In the genomic region with DNA sequence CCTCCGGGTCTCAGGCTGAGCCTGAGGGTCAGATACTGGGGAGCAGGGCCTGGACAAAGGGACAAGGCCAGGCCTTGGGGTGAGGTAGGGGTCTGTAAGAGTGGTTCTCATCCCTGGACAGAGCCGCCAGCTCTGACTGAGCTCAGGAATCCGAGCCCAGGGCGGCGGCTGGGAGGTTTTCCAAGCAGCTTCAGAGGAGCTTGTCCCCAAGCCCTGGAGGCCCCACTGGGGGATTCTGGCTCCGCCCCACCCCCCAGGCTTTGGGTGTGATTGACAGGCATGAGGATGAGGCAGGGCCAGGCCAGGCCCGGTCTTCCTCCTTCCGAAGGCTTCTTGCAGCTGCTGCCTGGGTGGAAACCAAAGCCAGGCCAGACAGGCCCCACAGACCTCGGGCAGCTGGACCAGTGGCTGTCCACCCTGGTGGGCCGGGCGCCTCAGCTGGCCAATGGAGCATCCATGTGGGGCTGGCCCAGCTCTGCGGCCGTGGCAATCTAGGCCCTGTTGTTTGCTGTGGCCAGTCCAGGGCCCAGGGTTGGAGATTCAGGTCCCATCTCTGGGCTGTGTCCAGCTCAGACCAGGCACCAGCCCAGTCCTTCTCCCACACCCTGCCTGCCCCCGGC, we compare ENCODE assay signal across 18 cellular contexts. TPM values are rescaled to one million over a fixed set of nuclear protein-coding genes. Genes with fewer than 3 reads are reported as not detected.
DNase-seq lines count a peak whose midpoint lies in the region; ATAC-seq and TF ChIP-seq lines count a peak whose summit lies in the region.
"Had no signal": no experiment of that assay in that cellular context is flagged by ENCODE, and none has a peak within 500 bp of the region (broad histone marks: within the 10 kb centered on the region; RNA-seq: fewer than 3 reads in every experiment).

No MANE protein-coding gene starts in this region.

- H3K27me3 ChIP-seq in stomach: peaks cover 0 to 20% (median 0%) of the 10 kb centered on the region in 3 donors
- H3K27me3 ChIP-seq: cardiac muscle cell had no signal

- H3K4me1 Mint-ChIP-seq in activated CD8-positive, alpha-beta memory T cell treated with anti-CD3 and anti-CD28 coated beads, Interleukin-2, amount 10 ng/mL, durations not matched to agents 7 days and 5 days: no peaks in the 10 kb centered on the region
- H3K4me1 Mint-ChIP-seq: activated naive CD4-positive, alpha-beta T cell treated with anti-CD3 and anti-CD28 coated beads, Interleukin-2, amount 50 U/mL, for 24 hours had no signal

- no peaks in the 10 kb centered on the region for H3K9me3 Mint-ChIP-seq in activated CD8-positive, alpha-beta memory T cell treated with anti-CD3 and anti-CD28 coated beads, Interleukin-2, amount 10 ng/mL, durations not matched to agents 7 days and 5 days (ENCODE audit: low read depth)
- H3K9me3 Mint-ChIP-seq: activated naive CD4-positive, alpha-beta T cell treated with anti-CD3 and anti-CD28 coated beads, Interleukin-2, amount 50 U/mL, for 24 hours; CD8-positive, alpha-beta T cell had no signal

- 64 to 74% (median 68%) methylated on average over 10 to 14 of the region's 14 CpGs for WGBS in stomach, 5 donors

- CTCF ChIA-PET in activated CD8-positive, alpha-beta memory T cell treated with anti-CD3 and anti-CD28 coated beads, Interleukin-2, amount 10 ng/mL, durations not matched to agents 7 days and 5 days (lab: Charles Lee): no interaction called here

- TF ChIP-seq EP300 in stomach (IDR thresholded peaks at IDR 0.05): no peak

- H3K27ac ChIP-seq in coronary artery (no peak overlapping the region), stomach (no peak overlapping the region)
- H3K27ac ChIP-seq: cardiac muscle cell, foreskin keratinocyte, parathyroid adenoma had no signal

- TF ChIP-seq POLR2A in stomach (IDR thresholded peaks at IDR 0.05): no peak

- H3K4me3 ChIP-seq in coronary artery (no peak overlapping the region), stomach (no peak overlapping the region)
- H3K4me3 ChIP-seq: cardiac muscle cell had no signal

- H3K9me3 ChIP-seq in stomach: no peaks in the 10 kb centered on the region

- no peak for ATAC-seq in activated CD8-positive, alpha-beta memory T cell treated with anti-CD3 and anti-CD28 coated beads, Interleukin-2, amount 10 ng/mL, durations not matched to agents 7 days and 5 days
- ATAC-seq in GM21390 (IDR thresholded peaks at IDR 0.05; ENCODE audit: unreplicated experiment): no peak
- ATAC-seq: CD8-positive, alpha-beta T cell; foreskin keratinocyte; HCT116 had no signal

- no peaks in the 10 kb centered on the region for H3K36me3 ChIP-seq in stomach
- H3K36me3 ChIP-seq: cardiac muscle cell had no signal

- DNase-seq in activated CD8-positive, alpha-beta memory T cell treated with anti-CD3 and anti-CD28 coated beads, Interleukin-2, amount 50 U/mL, for 48 hours: peak; percentile 46
- DNase-seq in activated CD8-positive, alpha-beta memory T cell treated with anti-CD3 and anti-CD28 coated beads, Interleukin-2, amount 10 ng/mL, durations not matched to agents 7 days and 5 days: no peak
- DNase-seq in coronary artery (ENCODE audit: low spot score): peak; percentile 59
- peak; percentile 90 for DNase-seq in myocyte (ENCODE audit: low read depth)
- peak; percentile 24 for DNase-seq in stomach
- no peak for DNase-seq in NCI-H69 (lab: John Stamatoyannopoulos, UW)
- DNase-seq in NCI-H1694 (lab: John Stamatoyannopoulos, UW): no peak
- DNase-seq: foreskin keratinocyte, KBM-7, midbrain, NCI-H1105 treated with DMSO at 0.1 percent for 48 hours, NCI-H345 had no signal

- no peaks in the 10 kb centered on the region for H3K4me1 ChIP-seq in stomach
- H3K4me1 ChIP-seq: foreskin keratinocyte, parathyroid adenoma had no signal

- peaks cover 11% of the 10 kb centered on the region for H3K27me3 Mint-ChIP-seq in activated CD8-positive, alpha-beta memory T cell treated with anti-CD3 and anti-CD28 coated beads, Interleukin-2, amount 10 ng/mL, durations not matched to agents 7 days and 5 days
- H3K27me3 Mint-ChIP-seq: activated naive CD4-positive, alpha-beta T cell treated with anti-CD3 and anti-CD28 coated beads, Interleukin-2, amount 50 U/mL, for 24 hours had no signal

- no peaks in the 10 kb centered on the region for H3K36me3 Mint-ChIP-seq in activated CD8-positive, alpha-beta memory T cell treated with anti-CD3 and anti-CD28 coated beads, Interleukin-2, amount 10 ng/mL, durations not matched to agents 7 days and 5 days
- H3K36me3 Mint-ChIP-seq: activated naive CD4-positive, alpha-beta T cell treated with anti-CD3 and anti-CD28 coated beads, Interleukin-2, amount 50 U/mL, for 24 hours; CD8-positive, alpha-beta T cell had no signal

- no peak overlapping the region for H3K27ac Mint-ChIP-seq in activated CD8-positive, alpha-beta memory T cell treated with anti-CD3 and anti-CD28 coated beads, Interleukin-2, amount 10 ng/mL, durations not matched to agents 7 days and 5 days
- H3K27ac Mint-ChIP-seq: activated naive CD4-positive, alpha-beta T cell treated with anti-CD3 and anti-CD28 coated beads, Interleukin-2, amount 50 U/mL, for 24 hours; CD8-positive, alpha-beta T cell had no signal

- TF ChIP-seq CTCF in coronary artery (IDR thresholded peaks at IDR 0.05) (no peak), stomach (IDR thresholded peaks at IDR 0.05) (no peak)

- no peak overlapping the region for H3K4me3 Mint-ChIP-seq in activated CD8-positive, alpha-beta memory T cell treated with anti-CD3 and anti-CD28 coated beads, Interleukin-2, amount 10 ng/mL, durations not matched to agents 7 days and 5 days
- H3K4me3 Mint-ChIP-seq: activated naive CD4-positive, alpha-beta T cell treated with anti-CD3 and anti-CD28 coated beads, Interleukin-2, amount 50 U/mL, for 24 hours; CD8-positive, alpha-beta T cell had no signal

- intact Hi-C loops in stomach (cut with DNase I; ENCODE audit: low total_unique reads): no loop called here

RNA-seq across cellular contexts. Expression of gene GPC1, which starts 23.1 kb away (rescaled TPM):
- total RNA-seq in activated CD8-positive, alpha-beta memory T cell treated with anti-CD3 and anti-CD28 coated beads, Interleukin-2, amount 10 ng/mL, durations not matched to agents 7 days and 5 days: 1 to 10 TPM; 3.2 to 4.5 TPM
- 757 and 1,139 TPM in 2 replicates for total RNA-seq in myocyte
- polyA plus RNA-seq in myocyte (2012): 811 TPM
- 100 to 1,000 TPM in 1 of 5 donors, 10 to 100 TPM in 4; 11.7 to 117 (median 28.8) TPM for total RNA-seq in stomach
- 10 to 100 TPM in 2 of 3 donors, 1 to 10 TPM in 1; 6.3 to 40.1 (median 14.0) TPM for polyA plus RNA-seq in stomach

Comparison
In these comparisons a context has a peak if more than half of its experiments do, and no peak if none do; other contexts are left out.
1. DNase-seq: peak in activated CD8-positive, alpha-beta memory T cell treated with anti-CD3 and anti-CD28 coated beads, Interleukin-2, amount 50 U/mL, for 48 hours (single experiment), coronary artery (single experiment), myocyte (single experiment) and stomach (single experiment); none in activated CD8-positive, alpha-beta memory T cell treated with anti-CD3 and anti-CD28 coated beads, Interleukin-2, amount 10 ng/mL, durations not matched to agents 7 days and 5 days (single experiment), NCI-H69 (single experiment) and NCI-H1694 (single experiment).